In genomic region chr4:88613417-88613875, GRCh38 we compare ENCODE assay signal across 8 cellular contexts. TPM values are rescaled to one million over a fixed set of nuclear protein-coding genes. Genes with fewer than 3 reads are reported as not detected.
A peak's percentile ranks its signal among the peaks of the same experiment; 100 is the strongest.
DNase-seq lines count a peak whose midpoint lies in the region; ATAC-seq and TF ChIP-seq lines count a peak whose summit lies in the region.

No MANE protein-coding gene starts in this region.

- H3F3A ChIP-seq in DOHH2 (ENCODE audit: control insufficient read depth, insufficient read depth): no peaks in the 10 kb centered on the region

- no peaks in the 10 kb centered on the region for H3K9me2 ChIP-seq in DOHH2 (replicated peaks; ENCODE audit: control insufficient read depth, low read length)

- H4K20me1 ChIP-seq in DOHH2 (ENCODE audit: control insufficient read depth, insufficient read depth, low read depth, low read length): 0 out of 2 replicates have a peak, but pooled peaks cover 2% of the 10 kb centered on the region

- no peaks in the 10 kb centered on the region for H3K27me3 ChIP-seq in DOHH2 (ENCODE audit: control insufficient read depth, low read length)

- H3K4me1 ChIP-seq in DOHH2 (ENCODE audit: control insufficient read depth, low read length) (peaks cover 19% of the 10 kb centered on the region), mucosa of descending colon (ENCODE audit: low read depth) (peaks cover 17% of the 10 kb centered on the region)

- intact Hi-C loops in mucosa of descending colon (cut with DNase I, micrococcal nuclease): no loop called here

- no peak overlapping the region for H3K27ac ChIP-seq in DOHH2 (ENCODE audit: low read depth, low read length)

- POLR2A ChIA-PET in activated naive CD8-positive, alpha-beta T cell treated with anti-CD3 and anti-CD28 coated beads, Interleukin-2, amount 10 ng/mL, durations not matched to agents 7 days and 5 days (lab: Charles Lee): interaction anchor here (0.9 to 4.6 kb wide), 3 partner anchors 21 to 210 kb away, joined by 3 to 36 read pairs (median 4); partner anchors contain the start of gene HERC3

- peaks cover 41% of the 10 kb centered on the region for H3K4me1 Mint-ChIP-seq in activated naive CD8-positive, alpha-beta T cell treated with anti-CD3 and anti-CD28 coated beads, Interleukin-2, amount 10 ng/mL, durations not matched to agents 7 days and 5 days

- peak; percentile 34 for ATAC-seq in HG02588 (IDR thresholded peaks at IDR 0.05; ENCODE audit: unreplicated experiment)
- ATAC-seq in activated naive CD8-positive, alpha-beta T cell treated with anti-CD3 and anti-CD28 coated beads, Interleukin-2, amount 10 ng/mL, durations not matched to agents 7 days and 5 days (ENCODE audit: low read depth): peak; percentile 89
- peak; percentile 68 for ATAC-seq in mucosa of descending colon

- no peaks in the 10 kb centered on the region for H3K79me2 ChIP-seq in DOHH2 (ENCODE audit: control insufficient read depth, low read length)

- no peak overlapping the region for H3K4me3 ChIP-seq in DOHH2 (ENCODE audit: low read length)
- no peak overlapping the region for H3K4me3 ChIP-seq in mucosa of descending colon

- peak; percentile 80 for DNase-seq in NCI-H524 treated with DMSO at 0.1 percent for 48 hours (lab: John Stamatoyannopoulos, UW)
- DNase-seq in activated naive CD8-positive, alpha-beta T cell treated with anti-CD3 and anti-CD28 coated beads, Interleukin-2, amount 10 ng/mL, durations not matched to agents 7 days and 5 days: no peak
- no peak for DNase-seq in mucosa of descending colon
- no peak for DNase-seq in DMS114 treated with DMSO at 0.1 percent for 48 hours (lab: John Stamatoyannopoulos, UW; ENCODE audit: unreplicated experiment)
- no peak for DNase-seq in NK-92 (lab: John Stamatoyannopoulos, UW; ENCODE audit: unreplicated experiment)
- no peak for DNase-seq in GOT3 (lab: John Stamatoyannopoulos, UW)

- H3K4me3 Mint-ChIP-seq in activated naive CD8-positive, alpha-beta T cell treated with anti-CD3 and anti-CD28 coated beads, Interleukin-2, amount 10 ng/mL, durations not matched to agents 7 days and 5 days: peak overlapping the region; percentile 70

- no peaks in the 10 kb centered on the region for H3K9me3 Mint-ChIP-seq in activated naive CD8-positive, alpha-beta T cell treated with anti-CD3 and anti-CD28 coated beads, Interleukin-2, amount 10 ng/mL, durations not matched to agents 7 days and 5 days

- H3K4me2 ChIP-seq in DOHH2 (ENCODE audit: low read length): peak overlapping the region; percentile 32; the same call in 1 of the 2 replicates

- no peaks in the 10 kb centered on the region for H3K27me3 Mint-ChIP-seq in activated naive CD8-positive, alpha-beta T cell treated with anti-CD3 and anti-CD28 coated beads, Interleukin-2, amount 10 ng/mL, durations not matched to agents 7 days and 5 days

- H3K36me3 Mint-ChIP-seq in activated naive CD8-positive, alpha-beta T cell treated with anti-CD3 and anti-CD28 coated beads, Interleukin-2, amount 10 ng/mL, durations not matched to agents 7 days and 5 days: peaks cover 29% of the 10 kb centered on the region

- peak overlapping the region; percentile 83 for H3K27ac Mint-ChIP-seq in activated naive CD8-positive, alpha-beta T cell treated with anti-CD3 and anti-CD28 coated beads, Interleukin-2, amount 10 ng/mL, durations not matched to agents 7 days and 5 days

- peaks cover 5% of the 10 kb centered on the region for H3K36me3 ChIP-seq in DOHH2 (ENCODE audit: control insufficient read depth, low read length)
- H3K36me3 ChIP-seq in mucosa of descending colon (ENCODE audit: low read depth): no peaks in the 10 kb centered on the region

- TF ChIP-seq CTCF in DOHH2 (IDR thresholded peaks at IDR 0.05; ENCODE audit: low read depth, low read length, poor library complexity, severe bottlenecking): no peak
- TF ChIP-seq CTCF in mucosa of descending colon (IDR thresholded peaks at IDR 0.05): no peak

- H3K9me3 ChIP-seq in DOHH2 (ENCODE audit: control insufficient read depth, insufficient read depth, low read length) (no peaks in the 10 kb centered on the region), mucosa of descending colon (no peaks in the 10 kb centered on the region)

RNA-seq across cellular contexts. Expression of gene HERC3, which starts 21.2 kb away (rescaled TPM):
- total RNA-seq in activated naive CD8-positive, alpha-beta T cell treated with anti-CD3 and anti-CD28 coated beads, Interleukin-2, amount 10 ng/mL, durations not matched to agents 7 days and 5 days: 10 to 100 TPM; 42.9 to 47.3 TPM
- 10 to 100 TPM; 49.1 to 51.6 (median 50.6) TPM for total RNA-seq in mucosa of descending colon

Comparison
In these comparisons a context has a peak if more than half of its experiments do, and no peak if none do; other contexts are left out.
1. ATAC-seq: peak in every context shown above with its lines; median percentile 89 in activated naive CD8-positive, alpha-beta T cell treated with anti-CD3 and anti-CD28 coated beads, Interleukin-2, amount 10 ng/mL, durations not matched to agents 7 days and 5 days; 68 in mucosa of descending colon; 34 in HG02588.